ENCODE assay signal across 13 cellular contexts in genomic region chr1:38941093-38941492, GRCh38. TPM values are rescaled to one million over a fixed set of nuclear protein-coding genes. Genes with fewer than 3 reads are reported as not detected.
A peak's percentile ranks its signal among the peaks of the same experiment; 100 is the strongest.
DNase-seq lines count a peak whose midpoint lies in the region; ATAC-seq, FAIRE-seq and TF ChIP-seq lines count a peak whose summit lies in the region.
"Had no signal": no experiment of that assay in that cellular context is flagged by ENCODE, and none has a peak within 500 bp of the region (broad histone marks: within the 10 kb centered on the region; RNA-seq: fewer than 3 reads in every experiment).

No MANE protein-coding gene starts in this region.

- POLR2A ChIA-PET in A549 (lab: Yijun Ruan, JAX) = no interaction called here

- H3K36me3 ChIP-seq in fibroblast of lung (ENCODE audit: control insufficient read depth, insufficient read depth, low read length) = no peaks in the 10 kb centered on the region
- no peaks in the 10 kb centered on the region for H3K36me3 ChIP-seq in osteoblast (ENCODE audit: insufficient read depth, low read length)

- H3K9me3 ChIP-seq in A549 (no peaks in the 10 kb centered on the region), fibroblast of lung (ENCODE audit: control insufficient read depth, insufficient read depth, low read depth, low read length) (no peaks in the 10 kb centered on the region), osteoblast (ENCODE audit: low read depth, low read length) (no peaks in the 10 kb centered on the region)
- H3K9me3 ChIP-seq: body of pancreas had no signal

- H3K4me2 ChIP-seq in A549 (peak overlapping the region; percentile 97), fibroblast of lung (ENCODE audit: extremely low read depth, insufficient read depth, low read length) (peak overlapping the region; percentile 73), osteoblast (ENCODE audit: insufficient read depth, low read length) (peak overlapping the region; percentile 94)

- H3K27me3 ChIP-seq in fibroblast of lung (ENCODE audit: control insufficient read depth, insufficient read depth, low read length) (no peaks in the 10 kb centered on the region), osteoblast (ENCODE audit: insufficient read depth, low read length) (no peaks in the 10 kb centered on the region)
- H3K27me3 ChIP-seq: body of pancreas had no signal

- no peak for TF ChIP-seq CTCF in A549 (IDR thresholded peaks at IDR 0.05)
- no peak for TF ChIP-seq CTCF in VCaP (conservative IDR thresholded peaks at IDR 0.05)
- TF ChIP-seq CTCF in fibroblast of lung (conservative IDR thresholded peaks at IDR 0.05 in 1 of 2, IDR thresholded peaks at IDR 0.05 in 1 of 2; ENCODE audit: low read depth in 1 of 2, low read length in 2 of 2) = no peak
- peak; percentile 9 for TF ChIP-seq CTCF in osteoblast (IDR thresholded peaks at IDR 0.05; ENCODE audit: extremely low read depth, low read depth, low read length)

- no peak overlapping the region for H3K9ac ChIP-seq in fibroblast of lung (ENCODE audit: insufficient read depth, low read length)

- TF ChIP-seq EP300 in A549 (IDR thresholded peaks at IDR 0.05) = no peak

- ATAC-seq in A549 (peak; percentile 60 to 74; a peak in 5 of 6 replicates), HG03108 (IDR thresholded peaks at IDR 0.05; ENCODE audit: unreplicated experiment) (no peak)

- DNase-seq in A549 (ENCODE audit: low read depth in 1 of 2, low spot score in 1 of 2) (no peak), fibroblast of lung (ENCODE audit: low read depth in 2 of 2) (no peak), osteoblast (ENCODE audit: insufficient read length, low spot score, missing footprints) (peak; percentile 57), T1000 (lab: John Stamatoyannopoulos, UW) (no peak), GM12891 (ENCODE audit: insufficient read length, low spot score) (no peak)
- DNase-seq in activated CD4-positive, alpha-beta T cell treated with anti-CD3 and anti-CD28 coated beads for 1 hour = no peak
- DNase-seq: AML-193, NCI-H2081 had no signal

- 26% methylated on average over 4 of the region's 4 CpGs for WGBS in A549 (ENCODE audit: missing lambda C conversion rate)

- TF ChIP-seq POLR2A in A549 (IDR thresholded peaks at IDR 0.05; ENCODE audit: low read length) = no peak
- no peak for TF ChIP-seq POLR2A in GM12891 (IDR thresholded peaks at IDR 0.05; ENCODE audit: low read depth, low read length)

- H3K4me3 ChIP-seq in A549 = peak overlapping the region; percentile 61
- peak overlapping the region; percentile 44 to 61 (median 49) for H3K4me3 ChIP-seq in fibroblast of lung (replicated peaks in 1 of 4; ENCODE audit: control extremely low read depth in 1 of 4, insufficient read depth in 1 of 4, low read depth in 3 of 4, low read length in 4 of 4)
- peak overlapping the region; percentile 95 for H3K4me3 ChIP-seq in osteoblast (ENCODE audit: insufficient read depth, low read length)
- H3K4me3 ChIP-seq: body of pancreas had no signal

- H3K79me2 ChIP-seq in fibroblast of lung (ENCODE audit: control insufficient read depth, insufficient read depth, low read length) (no peaks in the 10 kb centered on the region), osteoblast (ENCODE audit: insufficient read depth, low read length) (peaks cover 3% of the 10 kb centered on the region)

- H2AFZ ChIP-seq in fibroblast of lung (ENCODE audit: low read length) = peak overlapping the region; percentile 78
- H2AFZ ChIP-seq in osteoblast (ENCODE audit: low read length) = peak overlapping the region; percentile 96

- no peak for TF ChIP-seq RAD21 in A549 (conservative IDR thresholded peaks at IDR 0.05 in 1 of 2, IDR thresholded peaks at IDR 0.05 in 1 of 2)

- no peaks in the 10 kb centered on the region for H4K20me1 ChIP-seq in fibroblast of lung (ENCODE audit: control insufficient read depth, extremely low read depth, insufficient read depth, low read length)
- no peaks in the 10 kb centered on the region for H4K20me1 ChIP-seq in osteoblast (ENCODE audit: insufficient read depth, low read length)

- H3K4me1 ChIP-seq in A549 = peaks cover 3% of the 10 kb centered on the region; the same call in 1 of the 3 replicates
- H3K4me1 ChIP-seq in fibroblast of lung (ENCODE audit: control insufficient read depth, extremely low read depth, insufficient read depth, low read length) = peaks cover 2% of the 10 kb centered on the region
- H3K4me1 ChIP-seq in osteoblast (ENCODE audit: insufficient read depth, low read length) = peaks cover 5% of the 10 kb centered on the region

- CTCF ChIA-PET in A549 (lab: Yijun Ruan, JAX) = no interaction called here

- H3K27ac ChIP-seq in A549 = peak overlapping the region; percentile 79 to 89
- peak overlapping the region; percentile 47; the same call in 1 of the 2 replicates for H3K27ac ChIP-seq in VCaP
- no peak overlapping the region for H3K27ac ChIP-seq in fibroblast of lung (ENCODE audit: insufficient read depth, low read length)
- H3K27ac ChIP-seq in osteoblast (ENCODE audit: low read depth, low read length) = peak overlapping the region; percentile 41
- H3K27ac ChIP-seq: body of pancreas had no signal

- FAIRE-seq in A549 (lab: Jason Lieb, UNC) = no peak
- no peak for FAIRE-seq in GM12891 (lab: Jason Lieb, UNC)

TF ChIP-seq in A549, 52 proteins besides CTCF, POLR2A, EP300 and RAD21:
- TF ChIP-seq RFX5 (IDR thresholded peaks at IDR 0.05) (no peak), HOXA7 (CRISPR knock-in tag; IDR thresholded peaks at IDR 0.05) (no peak), POLR2AphosphoS2 (conservative IDR thresholded peaks at IDR 0.05; ENCODE audit: low read length) (no peak), FOSB (CRISPR knock-in tag; IDR thresholded peaks at IDR 0.05) (no peak), HOXB13 (CRISPR knock-in tag; IDR thresholded peaks at IDR 0.05; ENCODE audit: low read depth) (no peak), ZFP36 (IDR thresholded peaks at IDR 0.05; ENCODE audit: borderline replicate concordance, partially characterized antibody) (no peak)

TF ChIP-seq in GM12891, 5 proteins besides CTCF, POLR2A, EP300 and RAD21:
- TF ChIP-seq POLR2AphosphoS5 (IDR thresholded peaks at IDR 0.05; ENCODE audit: low read depth, low read length) = no peak
- TF ChIP-seq SPI1 (IDR thresholded peaks at IDR 0.05; ENCODE audit: low read depth, low read length) = no peak
- no peak for TF ChIP-seq POU2F2 (IDR thresholded peaks at IDR 0.05; ENCODE audit: low read depth, low read length)
- no peak for TF ChIP-seq PAX5 (IDR thresholded peaks at IDR 0.05; ENCODE audit: insufficient read depth, low read length, severe bottlenecking)
- TF ChIP-seq TAF1 (IDR thresholded peaks at IDR 0.05; ENCODE audit: low read depth, low read length) = no peak
TF ChIP-seq in GM12891: peak in this region for 0.

RNA-seq across cellular contexts. Expression of gene RHBDL2, which starts 0.5 kb away (rescaled TPM):
- polyA plus RNA-seq in A549 (2011; rRNA removed) = 2.5 and 2.6 TPM in 2 replicates
- 1.0 and 1.2 TPM in 2 replicates for polyA plus RNA-seq in A549 (2012; cell fraction: cytosol; rRNA removed)
- polyA plus RNA-seq in A549 (2012; cell fraction: nucleus; rRNA removed) = 0.49 and 0.50 TPM in 2 replicates
- polyA plus RNA-seq in A549 (2017; fragmentation: RNase III; extraction: RNeasy Plus Mini Kit Qiagen cat#74134 plus additional on column Dnase treatment) = 3.4 to 3.7 TPM (median 3.6 TPM) in 3 replicates
- 0.24 and 1.1 TPM in 2 replicates for polyA minus RNA-seq in A549 (2011; rRNA and poly(A)+ RNA removed)
- total RNA-seq in fibroblast of lung = 0.26 and 1.5 TPM in 2 replicates
- 0.58 and 1.2 TPM in 2 replicates for polyA plus RNA-seq in fibroblast of lung
- polyA plus RNA-seq in fibroblast of lung (2012) = 1.4 and 2.7 TPM in 2 replicates
- not detected in 2 replicates for polyA minus RNA-seq in fibroblast of lung (ENCODE audit: low replicate concordance)
- 0.59 and 0.72 TPM in 2 replicates for total RNA-seq in osteoblast
- polyA plus RNA-seq in GM12891 (2012; ENCODE audit: low read depth, missing spikeins) = not detected
- total RNA-seq: lung microvascular endothelial cell had no signal

RNA-seq across cellular contexts. Expression of gene AKIRIN1, which starts 50.0 kb away (rescaled TPM):
- polyA plus RNA-seq in A549 (2011; rRNA removed) (62.0 and 72.0 TPM in 2 replicates), A549 (2017; fragmentation: RNase III; extraction: RNeasy Plus Mini Kit Qiagen cat#74134 plus additional on column Dnase treatment) (37.7 to 39.6 TPM (median 38.6 TPM) in 3 replicates), fibroblast of lung (53.4 and 66.7 TPM in 2 replicates)
- 25.4 and 35.3 TPM in 2 replicates for polyA plus RNA-seq in A549 (2012; cell fraction: cytosol; rRNA removed)
- polyA plus RNA-seq in A549 (2012; cell fraction: nucleus; rRNA removed) = 11.8 and 13.0 TPM in 2 replicates
- polyA minus RNA-seq in A549 (2011; rRNA and poly(A)+ RNA removed) = 19.3 and 25.1 TPM in 2 replicates
- total RNA-seq in fibroblast of lung (37.0 and 41.0 TPM in 2 replicates), osteoblast (35.1 and 42.1 TPM in 2 replicates)
- polyA plus RNA-seq in fibroblast of lung (2012) = 33.7 and 35.3 TPM in 2 replicates
- polyA minus RNA-seq in fibroblast of lung (ENCODE audit: low replicate concordance) = 4.4 and 7.3 TPM in 2 replicates
- 41.0 TPM for polyA plus RNA-seq in GM12891 (2012; ENCODE audit: low read depth, missing spikeins)

RNA-seq across cellular contexts. Expression of gene GJA9, which starts 59.7 kb away (rescaled TPM):
- polyA plus RNA-seq in A549 (2011; rRNA removed) (0.20 TPM in 1 of 2 replicates, not detected in the other), A549 (2017; fragmentation: RNase III; extraction: RNeasy Plus Mini Kit Qiagen cat#74134 plus additional on column Dnase treatment) (0.05 TPM in 1 of 3 replicates, not detected in the others), fibroblast of lung (0.02 TPM in 1 of 2 replicates, not detected in the other)
- polyA plus RNA-seq in A549 (2012; cell fraction: cytosol; rRNA removed) = 0.01 TPM in 1 of 2 replicates, not detected in the other
- polyA plus RNA-seq in A549 (2012; cell fraction: nucleus; rRNA removed) = not detected in 2 replicates
- polyA minus RNA-seq in A549 (2011; rRNA and poly(A)+ RNA removed) = not detected in 2 replicates
- total RNA-seq in fibroblast of lung (under 0.01 TPM in 1 of 2 replicates, not detected in the other), osteoblast (not detected in 2 replicates)
- polyA plus RNA-seq in fibroblast of lung (2012) = 0.07 TPM in 1 of 2 replicates, not detected in the other
- polyA minus RNA-seq in fibroblast of lung (ENCODE audit: low replicate concordance) = not detected in 2 replicates
- polyA plus RNA-seq in GM12891 (2012; ENCODE audit: low read depth, missing spikeins) = not detected
- total RNA-seq: body of pancreas, G401, lung microvascular endothelial cell had no signal
